37 cellular contexts compared by ENCODE assay signal in the genomic region with DNA sequence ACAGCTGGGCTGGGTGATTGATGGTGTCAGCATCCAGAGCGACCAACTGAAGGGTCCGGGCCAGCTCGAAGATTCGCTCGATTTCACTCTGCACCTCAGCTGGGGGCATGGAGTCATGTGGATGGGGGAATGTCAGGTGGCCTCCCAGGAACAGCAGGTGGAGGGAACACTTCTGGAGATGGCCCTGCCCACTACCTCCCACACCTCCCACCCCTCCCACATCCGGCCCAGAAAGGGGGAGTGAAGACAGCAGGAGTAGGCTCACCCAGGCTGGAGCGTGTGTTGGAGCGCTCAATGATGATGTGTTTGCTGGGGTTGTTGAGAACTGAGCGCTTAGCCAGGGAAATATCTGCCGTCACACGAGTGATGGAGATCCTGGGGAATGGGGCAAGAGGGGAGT. TPM values are rescaled to one million over a fixed set of nuclear protein-coding genes. Genes with fewer than 3 reads are reported as not detected.
"Had no signal": no experiment of that assay in that cellular context is flagged by ENCODE, and none has a peak within 500 bp of the region (broad histone marks: within the 10 kb centered on the region; RNA-seq: fewer than 3 reads in every experiment).

No MANE protein-coding gene starts in this region.

- H3K27me3 ChIP-seq: adrenal gland, ascending aorta, heart right ventricle, left lung, neural progenitor cell, right atrium auricular region, stomach, tibial artery had no signal

- DNase-seq: activated CD4-positive, alpha-beta T cell treated with anti-CD3 and anti-CD28 coated beads for 1 hour; activated CD8-positive, alpha-beta memory T cell treated with anti-CD3 and anti-CD28 coated beads, Interleukin-2, amount 10 ng/mL, durations not matched to agents 7 days and 5 days; activated CD8-positive, alpha-beta T cell treated with anti-CD3 and anti-CD28 coated beads, Interleukin-2, amount 10 ng/mL, durations not matched to agents 7 days and 5 days; activated naive CD4-positive, alpha-beta T cell; activated T-cell treated with anti-CD3 and anti-CD28 coated beads, Interleukin-2, amount 50 U/mL, for 48 hours; adrenal gland; endodermal cell; foreskin melanocyte; heart right ventricle; kidney glomerular epithelial cell; left lung; lower lobe of right lung; mesenchymal stem cell; naive thymus-derived CD8-positive, alpha-beta T cell; stimulated activated CD4-positive, alpha-beta T cell treated with anti-CD3 and anti-CD28 coated beads, Interleukin-1b, Interleukin-23, amount 100 ng/mL, for 48 hours; stimulated activated CD4-positive, alpha-beta T cell treated with anti-CD3 and anti-CD28 coated beads, Interleukin-4, amount 100 ng/mL, for 4 hours; stimulated activated CD8-positive, alpha-beta memory T cell treated with anti-CD3 and anti-CD28 coated beads, Interleukin-4, amount 100 ng/mL, for 48 hours; stimulated activated naive B cell treated with anti-CD40 and anti-IgM and Interleukin-4, amounts not matched to agents 10 μg/mL and 1 μg/mL and 100 μg/mL, for 72 hours; stomach; T-helper 1 cell; tibial artery had no signal

- H3K27me3 Mint-ChIP-seq: activated CD8-positive, alpha-beta memory T cell treated with anti-CD3 and anti-CD28 coated beads, Interleukin-2, amount 10 ng/mL, durations not matched to agents 7 days and 5 days; activated naive CD8-positive, alpha-beta T cell; brain; dendritic cell treated with granulocyte-macrophage colony-stimulating factor and Interleukin-4, amounts not matched to agents 40 ng/mL and 50 ng/mL, for 4 days; naive thymus-derived CD8-positive, alpha-beta T cell; stimulated activated naive B cell treated with anti-CD40 and anti-IgM and Interleukin-4, amounts not matched to agents 10 μg/mL and 1 μg/mL and 100 μg/mL, for 72 hours had no signal

- H3K27ac Mint-ChIP-seq: activated CD8-positive, alpha-beta memory T cell treated with anti-CD3 and anti-CD28 coated beads, Interleukin-2, amount 10 ng/mL, durations not matched to agents 7 days and 5 days; activated CD8-positive, alpha-beta T cell treated with anti-CD3 and anti-CD28 coated beads, Interleukin-2, amount 10 ng/mL, durations not matched to agents 7 days and 5 days; activated naive CD8-positive, alpha-beta T cell; dendritic cell treated with granulocyte-macrophage colony-stimulating factor and Interleukin-4, amounts not matched to agents 40 ng/mL and 50 ng/mL, for 4 days; endodermal cell; neural progenitor cell; stimulated activated naive B cell treated with anti-CD40 and anti-IgM and Interleukin-4, amounts not matched to agents 10 μg/mL and 1 μg/mL and 100 μg/mL, for 72 hours; T-helper 2 cell treated with Interferon-gamma antibody and Interleukin-4, amounts not matched to agents 5 μg/mL and 100 μg/mL, for 36 hours had no signal

- H3K4me3 Mint-ChIP-seq: activated CD8-positive, alpha-beta memory T cell treated with anti-CD3 and anti-CD28 coated beads, Interleukin-2, amount 10 ng/mL, durations not matched to agents 7 days and 5 days; activated CD8-positive, alpha-beta T cell treated with anti-CD3 and anti-CD28 coated beads, Interleukin-2, amount 10 ng/mL, durations not matched to agents 7 days and 5 days; activated naive CD8-positive, alpha-beta T cell; brain; dendritic cell treated with granulocyte-macrophage colony-stimulating factor and Interleukin-4, amounts not matched to agents 40 ng/mL and 50 ng/mL, for 4 days; endodermal cell; naive thymus-derived CD8-positive, alpha-beta T cell; neural progenitor cell; stimulated activated naive B cell treated with anti-CD40 and anti-IgM and Interleukin-4, amounts not matched to agents 10 μg/mL and 1 μg/mL and 100 μg/mL, for 72 hours; T-helper 2 cell treated with Interferon-gamma antibody and Interleukin-4, amounts not matched to agents 5 μg/mL and 100 μg/mL, for 36 hours had no signal

- H3K4me1 ChIP-seq: adrenal gland, ascending aorta, heart right ventricle, left lung, neural progenitor cell, right atrium auricular region, stomach, tibial artery had no signal

- H3K27ac ChIP-seq: adrenal gland, ascending aorta, heart right ventricle, left lung, lower lobe of right lung, neural progenitor cell, right atrium auricular region, stomach, tibial artery, VCaP had no signal

- H3K4me3 ChIP-seq: adrenal gland, ascending aorta, heart right ventricle, left lung, lower lobe of right lung, neural progenitor cell, right atrium auricular region, smooth muscle cell, stomach, tibial artery had no signal

- FAIRE-seq: TTC549 had no signal

- H3K4me1 Mint-ChIP-seq: activated CD8-positive, alpha-beta memory T cell treated with anti-CD3 and anti-CD28 coated beads, Interleukin-2, amount 10 ng/mL, durations not matched to agents 7 days and 5 days; brain; endodermal cell; naive thymus-derived CD8-positive, alpha-beta T cell; neural progenitor cell; stimulated activated naive B cell treated with anti-CD40 and anti-IgM and Interleukin-4, amounts not matched to agents 10 μg/mL and 1 μg/mL and 100 μg/mL, for 72 hours had no signal

- H3K9me3 Mint-ChIP-seq: brain; dendritic cell treated with granulocyte-macrophage colony-stimulating factor and Interleukin-4, amounts not matched to agents 40 ng/mL and 50 ng/mL, for 4 days; endodermal cell; naive thymus-derived CD8-positive, alpha-beta T cell; neural progenitor cell; stimulated activated naive B cell treated with anti-CD40 and anti-IgM and Interleukin-4, amounts not matched to agents 10 μg/mL and 1 μg/mL and 100 μg/mL, for 72 hours; T-helper 2 cell treated with Interferon-gamma antibody and Interleukin-4, amounts not matched to agents 5 μg/mL and 100 μg/mL, for 36 hours had no signal

- H3K9me3 ChIP-seq: adrenal gland, ascending aorta, heart right ventricle, left lung, lower lobe of right lung, right atrium auricular region, stomach, tibial artery had no signal

- H3K4me2 ChIP-seq: neural progenitor cell, smooth muscle cell had no signal

- ATAC-seq: activated CD8-positive, alpha-beta memory T cell treated with anti-CD3 and anti-CD28 coated beads, Interleukin-2, amount 10 ng/mL, durations not matched to agents 7 days and 5 days; activated CD8-positive, alpha-beta T cell treated with anti-CD3 and anti-CD28 coated beads, Interleukin-2, amount 10 ng/mL, durations not matched to agents 7 days and 5 days; esophagus mucosa; left lung; naive thymus-derived CD8-positive, alpha-beta T cell; stimulated activated naive B cell treated with anti-CD40 and anti-IgM and Interleukin-4, amounts not matched to agents 10 μg/mL and 1 μg/mL and 100 μg/mL, for 72 hours had no signal

- H3K36me3 ChIP-seq: neural progenitor cell had no signal

- H2AFZ ChIP-seq: neural progenitor cell had no signal

- H3K9ac ChIP-seq: neural progenitor cell had no signal

RNA-seq across cellular contexts. Expression of a gene that starts 17.8 kb away (rescaled TPM):
- total RNA-seq: activated CD8-positive, alpha-beta T cell treated with anti-CD3 and anti-CD28 coated beads, Interleukin-2, amount 10 ng/mL, durations not matched to agents 7 days and 5 days; adrenal gland; ascending aorta; cardiac septum; endodermal cell; esophagus mucosa; glomerular endothelial cell; heart right ventricle; left lung; lower lobe of right lung; naive thymus-derived CD8-positive, alpha-beta T cell; omental fat pad; pulmonary artery endothelial cell; right atrium auricular region; smooth muscle cell; stomach had no signal
- polyA plus RNA-seq: adrenal gland; heart right ventricle; naive thymus-derived CD8-positive, alpha-beta T cell; smooth muscle cell; stomach; urinary bladder had no signal

RNA-seq across cellular contexts. Expression of a gene that starts 32.3 kb away (rescaled TPM):
- total RNA-seq: pulmonary artery endothelial cell had no signal

RNA-seq across cellular contexts. Expression of a gene that starts 42.0 kb away (rescaled TPM):
- total RNA-seq: activated CD8-positive, alpha-beta memory T cell treated with anti-CD3 and anti-CD28 coated beads, Interleukin-2, amount 10 ng/mL, durations not matched to agents 7 days and 5 days; activated CD8-positive, alpha-beta T cell treated with anti-CD3 and anti-CD28 coated beads, Interleukin-2, amount 10 ng/mL, durations not matched to agents 7 days and 5 days; glomerular endothelial cell; pulmonary artery endothelial cell had no signal
